ENCODE assay signal across 18 cellular contexts in genomic region chr1:8112611-8113256, GRCh38.
DNase-seq lines count a peak whose midpoint lies in the region; ATAC-seq and TF ChIP-seq lines count a peak whose summit lies in the region.
"Had no signal": no experiment of that assay in that cellular context is flagged by ENCODE, and none has a peak within 500 bp of the region (broad histone marks: within the 10 kb centered on the region; RNA-seq: fewer than 3 reads in every experiment).

No MANE protein-coding gene starts in this region.

- ATAC-seq in CD4-positive, alpha-beta T cell (ENCODE audit: poor library complexity) = no peak
- ATAC-seq in stimulated activated effector memory CD8-positive, alpha-beta T cell treated with anti-CD3 and anti-CD28 coated beads, Interleukin-12 subunit alpha, Interleukin-12 subunit beta, amount 100 ng/mL, for 72 hours = no peak
- no peak for ATAC-seq in HG02981 (IDR thresholded peaks at IDR 0.05; ENCODE audit: unreplicated experiment)
- ATAC-seq: A549 had no signal

- H3K4me1 Mint-ChIP-seq in CD4-positive, alpha-beta T cell (ENCODE audit: low read depth) = peaks cover 13% of the 10 kb centered on the region
- H3K4me1 Mint-ChIP-seq in stimulated activated effector memory CD8-positive, alpha-beta T cell treated with anti-CD3 and anti-CD28 coated beads, Interleukin-12 subunit alpha, Interleukin-12 subunit beta, amount 100 ng/mL, for 72 hours = peaks cover 12% of the 10 kb centered on the region

- no peak overlapping the region for H3K4me3 Mint-ChIP-seq in CD4-positive, alpha-beta T cell
- H3K4me3 Mint-ChIP-seq in stimulated activated effector memory CD8-positive, alpha-beta T cell treated with anti-CD3 and anti-CD28 coated beads, Interleukin-12 subunit alpha, Interleukin-12 subunit beta, amount 100 ng/mL, for 72 hours = no peak overlapping the region
- H3K4me3 Mint-ChIP-seq: CD14-positive monocyte had no signal

- peaks cover 3% of the 10 kb centered on the region for H3K9me3 Mint-ChIP-seq in CD4-positive, alpha-beta T cell
- H3K9me3 Mint-ChIP-seq in stimulated activated effector memory CD8-positive, alpha-beta T cell treated with anti-CD3 and anti-CD28 coated beads, Interleukin-12 subunit alpha, Interleukin-12 subunit beta, amount 100 ng/mL, for 72 hours = no peaks in the 10 kb centered on the region

- CTCF ChIA-PET in CD4-positive, alpha-beta T cell (lab: Charles Lee) = interaction anchor here (1.1 kb wide), 1 partner anchor 15 kb away, joined by 3 read pairs; no protein-coding TSS in a partner anchor

- H3K27ac Mint-ChIP-seq in CD4-positive, alpha-beta T cell = peak overlapping the region; percentile 79
- peak overlapping the region; percentile 71 for H3K27ac Mint-ChIP-seq in stimulated activated effector memory CD8-positive, alpha-beta T cell treated with anti-CD3 and anti-CD28 coated beads, Interleukin-12 subunit alpha, Interleukin-12 subunit beta, amount 100 ng/mL, for 72 hours
- H3K27ac Mint-ChIP-seq: CD14-positive monocyte had no signal

- no peak for TF ChIP-seq CTCF in CD4-positive, alpha-beta T cell (IDR thresholded peaks at IDR 0.05)

- no peaks in the 10 kb centered on the region for H3K27me3 Mint-ChIP-seq in CD4-positive, alpha-beta T cell

- no peaks in the 10 kb centered on the region for H3K36me3 Mint-ChIP-seq in CD4-positive, alpha-beta T cell (ENCODE audit: low read depth)
- H3K36me3 Mint-ChIP-seq in stimulated activated effector memory CD8-positive, alpha-beta T cell treated with anti-CD3 and anti-CD28 coated beads, Interleukin-12 subunit alpha, Interleukin-12 subunit beta, amount 100 ng/mL, for 72 hours = no peaks in the 10 kb centered on the region
- H3K36me3 Mint-ChIP-seq: CD14-positive monocyte had no signal

- H3K27ac ChIP-seq in CD4-positive, alpha-beta T cell (ENCODE audit: low read depth, low read length) = no peak overlapping the region
- H3K27ac ChIP-seq: HL-60 had no signal

- no peaks in the 10 kb centered on the region for H3K27me3 ChIP-seq in CD4-positive, alpha-beta T cell (ENCODE audit: control insufficient read depth, insufficient read depth, low read length)

- H3K9me3 ChIP-seq in CD4-positive, alpha-beta T cell (ENCODE audit: control insufficient read depth, low read length) = no peaks in the 10 kb centered on the region

- DNase-seq in CD4-positive, alpha-beta T cell = no peak
- DNase-seq in amniotic epithelial cell (ENCODE audit: low read depth) (peak; percentile 91), islet precursor cell (peak; percentile 17), kidney glomerular epithelial cell (lab: John Stamatoyannopoulos, UW) (no peak), anterior cingulate cortex (lab: John Stamatoyannopoulos, UW) (no peak)
- DNase-seq in stimulated activated effector memory CD8-positive, alpha-beta T cell treated with anti-CD3 and anti-CD28 coated beads, Interleukin-12 subunit alpha, Interleukin-12 subunit beta, amount 100 ng/mL, for 72 hours (ENCODE audit: low spot score in 2 of 2) = no peak
- DNase-seq: Calu3, DMS79, HCEC 1CT, KG1, NCI-H1092, NCI-H1694, NCI-H345, NCI-H526 treated with DMSO at 0.1 percent for 48 hours had no signal

- intact Hi-C loops in CD4-positive, alpha-beta T cell (cut with DNase I, micrococcal nuclease) = loop anchor here in 1 of 2 experiments (5.0 kb wide), 1 partner anchor 40 kb away; no protein-coding TSS in a partner anchor

- POLR2A ChIA-PET in CD4-positive, alpha-beta T cell (lab: Charles Lee) = interaction anchor here (1.9 kb wide), 1 partner anchor 40 kb away, joined by 8 read pairs; no protein-coding TSS in a partner anchor

Comparison
In these comparisons a context has a peak if more than half of its experiments do, and no peak if none do; other contexts are left out.
1. DNase-seq: peak in amniotic epithelial cell (single experiment) and islet precursor cell (single experiment); none in CD4-positive, alpha-beta T cell (0 of 10), stimulated activated effector memory CD8-positive, alpha-beta T cell treated with anti-CD3 and anti-CD28 coated beads, Interleukin-12 subunit alpha, Interleukin-12 subunit beta, amount 100 ng/mL, for 72 hours (0 of 2), kidney glomerular epithelial cell (single experiment) and anterior cingulate cortex (0 of 58).